Comparison of ENCODE assay signal across 11 cellular contexts in genomic region chr20:13336308-13337089, GRCh38.
DNase-seq lines count a peak whose midpoint lies in the region; ATAC-seq, FAIRE-seq and TF ChIP-seq lines count a peak whose summit lies in the region.
"Had no signal": no experiment of that assay in that cellular context is flagged by ENCODE, and none has a peak within 500 bp of the region (broad histone marks: within the 10 kb centered on the region; RNA-seq: fewer than 3 reads in every experiment).

No MANE protein-coding gene starts in this region.

- H3K27ac ChIP-seq in GM12878 (ENCODE audit: control insufficient read depth, insufficient read depth) = no peak overlapping the region
- no peak overlapping the region for H3K27ac ChIP-seq in adrenal gland

- H3K4me1 Mint-ChIP-seq in mesothelial cell of epicardium = peaks cover 13% of the 10 kb centered on the region
- H3K4me1 Mint-ChIP-seq: central memory CD8-positive, alpha-beta T cell had no signal

- H3K9me3 ChIP-seq in GM12878 (replicated peaks; ENCODE audit: control insufficient read depth, insufficient read depth, low read length) (no peaks in the 10 kb centered on the region), adrenal gland (replicated peaks in 1 of 3) (no peaks in the 10 kb centered on the region)

- CTCF ChIA-PET in GM12878 (lab: Yijun Ruan, JAX) = interaction anchor here (0.6 to 4.4 kb wide), 3 partner anchors 12 to 211 kb away, joined by 3 to 21 read pairs (median 4); no protein-coding TSS in a partner anchor

- H3K27me3 ChIP-seq in GM12878 (replicated peaks in 1 of 2; ENCODE audit: control insufficient read depth in 2 of 2, insufficient read depth in 2 of 2, low read length in 1 of 2) (no peaks in the 10 kb centered on the region), adrenal gland (no peaks in the 10 kb centered on the region)

- H3K4me2 ChIP-seq in GM12878 (ENCODE audit: control insufficient read depth, insufficient read depth) = no peak overlapping the region

- H3K36me3 Mint-ChIP-seq in mesothelial cell of epicardium = no peaks in the 10 kb centered on the region

- TF ChIP-seq POLR2A in GM12878 (IDR thresholded peaks at IDR 0.05; ENCODE audit: low read depth, low read length) (no peak), adrenal gland (IDR thresholded peaks at IDR 0.05) (no peak)

- RAD21 ChIA-PET in GM12878 (lab: Charles Lee; ENCODE audit: unreplicated experiment) = interaction anchor here (1.1 to 5.7 kb wide), 3 partner anchors 13 to 210 kb away, joined by 4 to 54 read pairs (median 9); no protein-coding TSS in a partner anchor

- intact Hi-C loops in GM12878 (cut with micrococcal nuclease; ENCODE audit: unreplicated experiment) (no loop called here), adrenal gland (cut with DNase I) (no loop called here)

- H3K36me3 ChIP-seq in GM12878 (ENCODE audit: control insufficient read depth in 2 of 2, insufficient read depth in 2 of 2, low read length in 1 of 2) = no peaks in the 10 kb centered on the region
- no peaks in the 10 kb centered on the region for H3K36me3 ChIP-seq in adrenal gland (replicated peaks in 1 of 2)

- peaks cover 5% of the 10 kb centered on the region for H3K9me3 Mint-ChIP-seq in mesothelial cell of epicardium
- H3K9me3 Mint-ChIP-seq: central memory CD8-positive, alpha-beta T cell had no signal

- in situ Hi-C loops in GM12878 (cut with MboI) = no loop called here

- H3K4me3 ChIP-seq in GM12878 (no peak overlapping the region), adrenal gland (no peak overlapping the region)

- TF ChIP-seq EP300 in GM12878 (IDR thresholded peaks at IDR 0.05; ENCODE audit: borderline replicate concordance in 1 of 2, control insufficient read depth in 1 of 2, low read depth in 2 of 2, low read length in 2 of 2) = no peak

- no peak overlapping the region for H3K4me3 Mint-ChIP-seq in mesothelial cell of epicardium
- H3K4me3 Mint-ChIP-seq: central memory CD8-positive, alpha-beta T cell had no signal

- POLR2A ChIA-PET in GM12878 (lab: Charles Lee) = interaction anchor here (0.5 to 1.0 kb wide), 3 partner anchors 12 to 435 kb away, joined by 3 read pairs; no protein-coding TSS in a partner anchor

- no peaks in the 10 kb centered on the region for H4K20me1 ChIP-seq in GM12878 (ENCODE audit: control insufficient read depth, insufficient read depth)

- H3K4me1 ChIP-seq in GM12878 (ENCODE audit: control insufficient read depth, insufficient read depth, low read length) = no peaks in the 10 kb centered on the region; the same call in 1 of the 2 replicates
- H3K4me1 ChIP-seq in adrenal gland (replicated peaks in 1 of 2) = no peaks in the 10 kb centered on the region

- WGBS in GM12878 (ENCODE audit: insufficient coverage, insufficient replicate concordance, low lambda C conversion rate, missing lambda C conversion rate) = 57% methylated on average over 4 of the region's 4 CpGs
- WGBS in adrenal gland, 4 donors = 86 to 95% (median 93%) methylated on average over 4 of the region's 4 CpGs

- no peak for FAIRE-seq in GM12878 (lab: Jason Lieb, UNC)

- DNase-seq in A172 (ENCODE audit: low spot score) (peak; percentile 4), GM12878 (ENCODE audit: low read depth, low spot score) (no peak), NCI-H2196 treated with DMSO at 0.1 percent for 48 hours (lab: John Stamatoyannopoulos, UW; ENCODE audit: unreplicated experiment) (no peak), adrenal gland (no peak), NCI-H2107 (lab: John Stamatoyannopoulos, UW) (no peak), mesothelial cell of epicardium (ENCODE audit: low spot score in 2 of 2, unreplicated experiment in 2 of 2) (no peak)
- DNase-seq: C1 segment of cervical spinal cord, occipital lobe had no signal

- no peak for TF ChIP-seq RAD21 in GM12878 (IDR thresholded peaks at IDR 0.05; ENCODE audit: insufficient read depth, low read depth, low read length)

- H3K27me3 Mint-ChIP-seq in mesothelial cell of epicardium (ENCODE audit: low read depth) = no peaks in the 10 kb centered on the region

- no peak overlapping the region for H3K27ac Mint-ChIP-seq in mesothelial cell of epicardium

- no peak for TF ChIP-seq CTCF in GM12878 (IDR thresholded peaks at IDR 0.05 in 2 of 3, conservative IDR thresholded peaks at IDR 0.05 in 1 of 3; ENCODE audit: control insufficient read depth in 2 of 3, extremely low read depth in 1 of 3, insufficient read depth in 1 of 3, low read depth in 3 of 3, low read length in 3 of 3)
- TF ChIP-seq CTCF in adrenal gland (IDR thresholded peaks at IDR 0.05) = no peak
- no peak for TF ChIP-seq CTCF in mesothelial cell of epicardium (IDR thresholded peaks at IDR 0.05; ENCODE audit: unreplicated experiment)

- SMC1A ChIA-PET in GM12878 (lab: Charles Lee; ENCODE audit: uncharacterized antibody, unreplicated experiment) = interaction anchor here (1.1 to 14.3 kb wide), 9 partner anchors 9 to 435 kb away, joined by 3 to 165 read pairs (median 4); no protein-coding TSS in a partner anchor

- no TSS peak for BruUV-seq in GM12878 (replicated peaks; lab: Mats Ljungman, UMichigan)

- H2AFZ ChIP-seq in GM12878 (ENCODE audit: control insufficient read depth, low read depth, low read length) = no peak overlapping the region

- no peaks in the 10 kb centered on the region for H3K79me2 ChIP-seq in GM12878 (ENCODE audit: control insufficient read depth, insufficient read depth, low read length)

- ATAC-seq in GM19023 (IDR thresholded peaks at IDR 0.05; ENCODE audit: unreplicated experiment) = peak; percentile 64
- ATAC-seq in HG03095 (IDR thresholded peaks at IDR 0.05; ENCODE audit: unreplicated experiment) = peak; percentile 64
- peak; percentile 84 for ATAC-seq in GM12878

- H3K9ac ChIP-seq in GM12878 (ENCODE audit: control insufficient read depth, insufficient read depth, low read length) = no peak overlapping the region

TF ChIP-seq in GM12878, 131 proteins besides CTCF, POLR2A, EP300 and RAD21:
- TF ChIP-seq MYB (IDR thresholded peaks at IDR 0.05; ENCODE audit: borderline replicate concordance, low read depth, low read length) = no peak
- no peak for TF ChIP-seq USF1 (IDR thresholded peaks at IDR 0.05; ENCODE audit: borderline replicate concordance, extremely low read length, insufficient read depth, low read depth, low read length)
- no peak for TF ChIP-seq SIX5 (IDR thresholded peaks at IDR 0.05; ENCODE audit: low read depth, low read length, severe bottlenecking)
- no peak for TF ChIP-seq ZNF622 (IDR thresholded peaks at IDR 0.05)
- TF ChIP-seq POLR2AphosphoS2 (IDR thresholded peaks at IDR 0.05; ENCODE audit: low read depth, low read length) = no peak
- no peak for TF ChIP-seq BCL3 (IDR thresholded peaks at IDR 0.05; ENCODE audit: borderline replicate concordance, insufficient read depth, low read depth, low read length, poor library complexity, severe bottlenecking)
- TF ChIP-seq ZNF384 (IDR thresholded peaks at IDR 0.05; ENCODE audit: borderline replicate concordance, low read depth, low read length) = no peak
